ENCODE assay signal across 8 cellular contexts in the genomic region with DNA sequence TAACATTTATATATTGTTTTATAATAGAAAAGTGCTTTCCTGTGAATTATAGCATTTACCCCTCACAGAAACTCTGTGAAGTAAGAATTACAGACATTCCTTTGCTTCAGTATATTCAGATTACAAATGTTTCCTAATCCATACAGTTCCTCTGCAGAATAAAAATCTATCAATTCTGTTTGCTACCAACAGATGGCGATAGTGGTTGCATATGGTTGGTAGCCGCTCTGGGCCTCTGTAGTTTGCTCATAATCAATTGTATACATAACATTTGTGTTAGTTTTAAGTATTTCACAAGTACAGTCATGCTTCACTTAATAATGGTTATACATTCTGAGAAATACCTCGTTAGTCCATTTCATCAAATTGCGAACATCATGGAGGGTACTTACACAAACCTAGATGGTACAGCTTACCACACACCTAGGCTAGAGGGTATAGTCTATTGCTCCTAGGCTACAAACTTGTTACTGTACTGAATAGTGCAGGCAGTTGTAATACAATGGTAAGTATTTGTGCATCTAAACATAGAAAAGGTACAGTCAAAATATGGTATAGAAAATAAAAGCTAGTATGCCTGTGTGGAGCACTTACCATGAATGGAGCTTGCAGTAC.
DNase-seq lines count a peak whose midpoint lies in the region; ATAC-seq and TF ChIP-seq lines count a peak whose summit lies in the region.

No MANE protein-coding gene starts in this region.

- no peak overlapping the region for H3K4me2 ChIP-seq in OCI-LY3 (ENCODE audit: low read length)
- H3K4me2 ChIP-seq in hepatocyte = no peak overlapping the region

- H3K79me2 ChIP-seq in OCI-LY3 (ENCODE audit: low read length) (no peaks in the 10 kb centered on the region), hepatocyte (no peaks in the 10 kb centered on the region)

- no peak overlapping the region for H3K27ac Mint-ChIP-seq in activated T-helper 2 cell treated with anti-CD3 and anti-CD28 coated beads, Interferon-gamma antibody, Interleukin-2, Interleukin-4, amounts not matched to agents 10 μg/mL and 5 μg/mL and 100 μg/mL, durations not matched to agents 14 hours and 24 hours and 36 hours

- intact Hi-C loops in ascending aorta (cut with DNase I) = no loop called here
- intact Hi-C loops in activated T-helper 2 cell treated with anti-CD3 and anti-CD28 coated beads, Interferon-gamma antibody, Interleukin-2, Interleukin-4, amounts not matched to agents 10 μg/mL and 5 μg/mL and 100 μg/mL, durations not matched to agents 14 hours and 24 hours and 36 hours (cut with micrococcal nuclease) = no loop called here

- H3K36me3 Mint-ChIP-seq in activated T-helper 2 cell treated with anti-CD3 and anti-CD28 coated beads, Interferon-gamma antibody, Interleukin-2, Interleukin-4, amounts not matched to agents 10 μg/mL and 5 μg/mL and 100 μg/mL, durations not matched to agents 14 hours and 24 hours and 36 hours (ENCODE audit: low read depth) = no peaks in the 10 kb centered on the region

- peak; percentile 93 for TF ChIP-seq CTCF in C4-2B (conservative IDR thresholded peaks at IDR 0.05)
- peak; percentile 73 for TF ChIP-seq CTCF in OCI-LY3 (IDR thresholded peaks at IDR 0.05; ENCODE audit: low read depth, low read length)
- TF ChIP-seq CTCF in hepatocyte (IDR thresholded peaks at IDR 0.05; ENCODE audit: poor library complexity) = peak; percentile 51
- no peak for TF ChIP-seq CTCF in ascending aorta (IDR thresholded peaks at IDR 0.05)

- H3K36me3 ChIP-seq in OCI-LY3 (replicated peaks; ENCODE audit: low read depth, low read length) (no peaks in the 10 kb centered on the region), hepatocyte (replicated peaks; ENCODE audit: insufficient read depth, low read depth) (no peaks in the 10 kb centered on the region), ascending aorta (no peaks in the 10 kb centered on the region)

- H3K27me3 ChIP-seq in OCI-LY3 (ENCODE audit: low read depth, low read length) (no peaks in the 10 kb centered on the region), hepatocyte (no peaks in the 10 kb centered on the region), ascending aorta (no peaks in the 10 kb centered on the region)

- H2AFZ ChIP-seq in OCI-LY3 (ENCODE audit: low read depth, low read length) (peak overlapping the region; percentile 74; the same call in 1 of the 2 replicates), hepatocyte (no peak overlapping the region)

- ATAC-seq in GM18511 (IDR thresholded peaks at IDR 0.05; ENCODE audit: unreplicated experiment) (peak; percentile 44), HG03039 (IDR thresholded peaks at IDR 0.05; ENCODE audit: unreplicated experiment) (peak; percentile 39)

- 65% methylated on average over 4 of the region's 4 CpGs for WGBS in hepatocyte (ENCODE audit: low lambda C conversion rate, missing lambda C conversion rate)

- H3K9me2 ChIP-seq in hepatocyte (replicated peaks; ENCODE audit: insufficient read depth) = no peaks in the 10 kb centered on the region

- H3K27me3 Mint-ChIP-seq in activated T-helper 2 cell treated with anti-CD3 and anti-CD28 coated beads, Interferon-gamma antibody, Interleukin-2, Interleukin-4, amounts not matched to agents 10 μg/mL and 5 μg/mL and 100 μg/mL, durations not matched to agents 14 hours and 24 hours and 36 hours (ENCODE audit: low read depth) = no peaks in the 10 kb centered on the region

- no peak overlapping the region for H3K4me3 Mint-ChIP-seq in activated T-helper 2 cell treated with anti-CD3 and anti-CD28 coated beads, Interferon-gamma antibody, Interleukin-2, Interleukin-4, amounts not matched to agents 10 μg/mL and 5 μg/mL and 100 μg/mL, durations not matched to agents 14 hours and 24 hours and 36 hours (ENCODE audit: low read depth)

- H3K4me3 ChIP-seq in OCI-LY3 (ENCODE audit: low read length) = no peak overlapping the region
- no peak overlapping the region for H3K4me3 ChIP-seq in hepatocyte
- no peak overlapping the region for H3K4me3 ChIP-seq in ascending aorta

- H3K4me1 ChIP-seq in OCI-LY3 (ENCODE audit: low read length) (peaks cover 17% of the 10 kb centered on the region), hepatocyte (ENCODE audit: insufficient read depth) (no peaks in the 10 kb centered on the region), ascending aorta (no peaks in the 10 kb centered on the region)

- H3K4me1 Mint-ChIP-seq in activated T-helper 2 cell treated with anti-CD3 and anti-CD28 coated beads, Interferon-gamma antibody, Interleukin-2, Interleukin-4, amounts not matched to agents 10 μg/mL and 5 μg/mL and 100 μg/mL, durations not matched to agents 14 hours and 24 hours and 36 hours (ENCODE audit: low read depth) = peaks cover 14% of the 10 kb centered on the region

- no peak overlapping the region for H3K27ac ChIP-seq in C4-2B
- H3K27ac ChIP-seq in OCI-LY3 (ENCODE audit: low read length) = no peak overlapping the region
- no peak overlapping the region for H3K27ac ChIP-seq in hepatocyte
- H3K27ac ChIP-seq in ascending aorta = no peak overlapping the region

- H3K9me3 Mint-ChIP-seq in activated T-helper 2 cell treated with anti-CD3 and anti-CD28 coated beads, Interferon-gamma antibody, Interleukin-2, Interleukin-4, amounts not matched to agents 10 μg/mL and 5 μg/mL and 100 μg/mL, durations not matched to agents 14 hours and 24 hours and 36 hours = no peaks in the 10 kb centered on the region

- H4K20me1 ChIP-seq in OCI-LY3 (ENCODE audit: insufficient read depth, low read length) (no peaks in the 10 kb centered on the region), hepatocyte (ENCODE audit: insufficient read depth, poor library complexity, severe bottlenecking) (no peaks in the 10 kb centered on the region)

- DNase-seq in hepatocyte (ENCODE audit: low spot score) (peak; percentile 15), ascending aorta (ENCODE audit: low spot score in 2 of 2) (no peak)
- no peak for DNase-seq in activated T-helper 2 cell treated with anti-CD3 and anti-CD28 coated beads, Interferon-gamma antibody, Interleukin-2, Interleukin-4, amounts not matched to agents 10 μg/mL and 5 μg/mL and 100 μg/mL, durations not matched to agents 14 hours and 24 hours and 36 hours (ENCODE audit: low spot score)
- no peak for DNase-seq in activated CD4-positive, alpha-beta T cell treated with anti-CD3 and anti-CD28 coated beads for 4 hours

- no peaks in the 10 kb centered on the region for H3K9me3 ChIP-seq in OCI-LY3 (ENCODE audit: insufficient read depth, low read length)
- no peaks in the 10 kb centered on the region for H3K9me3 ChIP-seq in hepatocyte (ENCODE audit: low read depth)
- no peaks in the 10 kb centered on the region for H3K9me3 ChIP-seq in ascending aorta

- H3K9ac ChIP-seq in OCI-LY3 (ENCODE audit: low read length) = no peak overlapping the region

Comparison
In these comparisons a context has a peak if more than half of its experiments do, and no peak if none do; other contexts are left out.
1. CTCF ChIP-seq: peak in C4-2B (single experiment), OCI-LY3 (single experiment) and hepatocyte (single experiment); none in ascending aorta (0 of 3).